Comparison of ENCODE assay signal across 13 cellular contexts in genomic region chr11:71206186-71206585, GRCh38. TPM values are rescaled to one million over a fixed set of nuclear protein-coding genes. Genes with fewer than 3 reads are reported as not detected.
DNase-seq lines count a peak whose midpoint lies in the region; ATAC-seq, FAIRE-seq and TF ChIP-seq lines count a peak whose summit lies in the region.
"Had no signal": no experiment of that assay in that cellular context is flagged by ENCODE, and none has a peak within 500 bp of the region (broad histone marks: within the 10 kb centered on the region; RNA-seq: fewer than 3 reads in every experiment).

No MANE protein-coding gene starts in this region.

- no peaks in the 10 kb centered on the region for H3K36me3 ChIP-seq in hepatocyte (replicated peaks; ENCODE audit: insufficient read depth, low read depth)

- H3K4me3 ChIP-seq in hepatocyte, result no peak overlapping the region

- 15% methylated on average over 17 of the region's 17 CpGs for WGBS in hepatocyte (ENCODE audit: low lambda C conversion rate, missing lambda C conversion rate)

- no peaks in the 10 kb centered on the region for H3K27me3 ChIP-seq in hepatocyte
- H3K27me3 ChIP-seq: foreskin keratinocyte had no signal

- H3K79me2 ChIP-seq in hepatocyte, result peaks cover 19% of the 10 kb centered on the region

- peak overlapping the region; percentile 68 for H3K4me2 ChIP-seq in hepatocyte

- peaks cover 3% of the 10 kb centered on the region for H4K20me1 ChIP-seq in hepatocyte (ENCODE audit: insufficient read depth, poor library complexity, severe bottlenecking)

- peak overlapping the region; percentile 3 for H3K27ac ChIP-seq in hepatocyte
- H3K27ac ChIP-seq: foreskin keratinocyte had no signal

- peaks cover 12% of the 10 kb centered on the region for H3K4me1 ChIP-seq in hepatocyte (ENCODE audit: insufficient read depth)
- H3K4me1 ChIP-seq: foreskin keratinocyte had no signal

- peaks cover 16% of the 10 kb centered on the region for H3K36me3 Mint-ChIP-seq in progenitor cell of endocrine pancreas (ENCODE audit: insufficient read depth)
- H3K36me3 Mint-ChIP-seq: CD8-positive, alpha-beta memory T cell had no signal

- no peaks in the 10 kb centered on the region for H3K9me3 Mint-ChIP-seq in progenitor cell of endocrine pancreas (ENCODE audit: low read depth)
- H3K9me3 Mint-ChIP-seq: CD8-positive, alpha-beta memory T cell had no signal

- H3K27ac Mint-ChIP-seq in progenitor cell of endocrine pancreas, result no peak overlapping the region
- H3K27ac Mint-ChIP-seq: activated B cell treated with CpG ODN at 0.5 μM for 24 hours; CD8-positive, alpha-beta memory T cell had no signal

- TF ChIP-seq CTCF in hepatocyte (IDR thresholded peaks at IDR 0.05; ENCODE audit: poor library complexity) (no peak), progenitor cell of endocrine pancreas (IDR thresholded peaks at IDR 0.05; ENCODE audit: unreplicated experiment) (no peak)

- no peak for TF ChIP-seq POLR2A in GM12891 (IDR thresholded peaks at IDR 0.05; ENCODE audit: low read depth, low read length)

- no peak overlapping the region for H2AFZ ChIP-seq in hepatocyte

- no peak for ATAC-seq in HG02798 (IDR thresholded peaks at IDR 0.05; ENCODE audit: poor library complexity, unreplicated experiment)
- ATAC-seq: foreskin keratinocyte had no signal

- no peaks in the 10 kb centered on the region for H3K9me2 ChIP-seq in hepatocyte (replicated peaks; ENCODE audit: insufficient read depth)

- H3K27me3 Mint-ChIP-seq in progenitor cell of endocrine pancreas, result no peaks in the 10 kb centered on the region

- DNase-seq in DMS53 treated with DMSO at 0.1 percent for 48 hours (lab: John Stamatoyannopoulos, UW; ENCODE audit: unreplicated experiment) (peak; percentile 68), NCI-H510A treated with DMSO at 0.1 percent for 48 hours (lab: John Stamatoyannopoulos, UW) (peak; percentile 43), hepatocyte (ENCODE audit: low spot score) (peak; percentile 67), progenitor cell of endocrine pancreas (ENCODE audit: low spot score, unreplicated experiment) (no peak), AG20443 (ENCODE audit: low spot score) (no peak), GM12891 (ENCODE audit: insufficient read length, low spot score) (no peak)
- no peak for DNase-seq in activated T-cell treated with anti-CD3 and anti-CD28 coated beads, Interleukin-2, amount 50 U/mL, for 1 hour
- DNase-seq: activated B cell treated with CpG ODN at 0.5 μM for 24 hours; CD8-positive, alpha-beta memory T cell; foreskin keratinocyte; NCI-H69 had no signal

- H3K4me3 Mint-ChIP-seq in progenitor cell of endocrine pancreas (ENCODE audit: low read depth), result peak overlapping the region; percentile 9
- H3K4me3 Mint-ChIP-seq: activated B cell treated with CpG ODN at 0.5 μM for 24 hours; CD8-positive, alpha-beta memory T cell had no signal

- H3K4me1 Mint-ChIP-seq in progenitor cell of endocrine pancreas (ENCODE audit: low read depth), result peaks cover 19% of the 10 kb centered on the region
- H3K4me1 Mint-ChIP-seq: CD8-positive, alpha-beta memory T cell had no signal

- H3K9me3 ChIP-seq in hepatocyte (ENCODE audit: low read depth), result no peaks in the 10 kb centered on the region

- no peak for FAIRE-seq in GM12891 (lab: Jason Lieb, UNC)
- FAIRE-seq: bronchial epithelial cell had no signal

TF ChIP-seq in GM12891, 5 proteins besides CTCF, POLR2A, EP300 and RAD21:
- TF ChIP-seq POLR2AphosphoS5 (IDR thresholded peaks at IDR 0.05; ENCODE audit: low read depth, low read length), result no peak
- TF ChIP-seq TAF1 (IDR thresholded peaks at IDR 0.05; ENCODE audit: low read depth, low read length), result no peak
- TF ChIP-seq SPI1 (IDR thresholded peaks at IDR 0.05; ENCODE audit: low read depth, low read length), result no peak
- TF ChIP-seq PAX5 (IDR thresholded peaks at IDR 0.05; ENCODE audit: insufficient read depth, low read length, severe bottlenecking), result no peak
- TF ChIP-seq POU2F2 (IDR thresholded peaks at IDR 0.05; ENCODE audit: low read depth, low read length), result no peak

RNA-seq across cellular contexts. Expression of gene SHANK2, which starts 46.2 kb away (rescaled TPM):
- total RNA-seq in hepatocyte (11.9 and 17.3 TPM in 2 replicates), progenitor cell of endocrine pancreas (97.8 and 104 TPM in 2 replicates)
- 18.2 and 20.7 TPM in 2 replicates for polyA plus RNA-seq in hepatocyte
- polyA plus RNA-seq in GM12891 (2012; ENCODE audit: low read depth, missing spikeins), result 0.13 TPM
- total RNA-seq: CD8-positive, alpha-beta memory T cell had no signal
- polyA plus RNA-seq: CD8-positive, alpha-beta memory T cell had no signal

Comparison
In these comparisons a context has a peak if more than half of its experiments do, and no peak if none do; other contexts are left out.
1. DNase-seq: peak in DMS53 treated with DMSO at 0.1 percent for 48 hours (single experiment), NCI-H510A treated with DMSO at 0.1 percent for 48 hours (single experiment) and hepatocyte (single experiment); none in progenitor cell of endocrine pancreas (single experiment), activated T-cell treated with anti-CD3 and anti-CD28 coated beads, Interleukin-2, amount 50 U/mL, for 1 hour (single experiment), AG20443 (single experiment) and GM12891 (single experiment).